ENCODE assay signal across 24 cellular contexts in genomic region chr11:93229876-93230275, GRCh38.
"Had no signal": no experiment of that assay in that cellular context is flagged by ENCODE, and none has a peak within 500 bp of the region (broad histone marks: within the 10 kb centered on the region; RNA-seq: fewer than 3 reads in every experiment).

No MANE protein-coding gene starts in this region.

- H3K27me3 ChIP-seq: gastrocnemius medialis, left lung had no signal

- H3K4me1 ChIP-seq: esophagus squamous epithelium, gastrocnemius medialis, heart right ventricle, left lung, lower lobe of right lung had no signal

- H3K9me3 ChIP-seq: esophagus squamous epithelium, gastrocnemius medialis, heart right ventricle, left lung, lower lobe of right lung had no signal

- DNase-seq: dermis blood vessel endothelial cell; dorsolateral prefrontal cortex; effector CD4-positive, alpha-beta T cell; effector memory CD4-positive, alpha-beta T cell; esophagus squamous epithelium; foreskin fibroblast; foreskin melanocyte; gastrocnemius medialis; glutamatergic neuron; head of caudate nucleus; heart right ventricle; hippocampal formation; left cardiac atrium; left lung; left ventricle myocardium superior; lower lobe of right lung; mesenchymal stem cell; midbrain; naive thymus-derived CD4-positive, alpha-beta T cell had no signal

- H3K27ac ChIP-seq: coronary artery, dorsolateral prefrontal cortex, esophagus squamous epithelium, gastrocnemius medialis, heart right ventricle, left lung, lower lobe of right lung had no signal

- H3K4me3 ChIP-seq: coronary artery, dorsolateral prefrontal cortex, esophagus squamous epithelium, gastrocnemius medialis, heart right ventricle, left lung, lower lobe of right lung had no signal

- H3K36me3 ChIP-seq: esophagus squamous epithelium, gastrocnemius medialis, heart right ventricle, left lung, lower lobe of right lung had no signal

- ATAC-seq: gastrocnemius medialis; heart right ventricle; left cardiac atrium; left ventricle myocardium superior; naive thymus-derived CD4-positive, alpha-beta T cell had no signal

- FAIRE-seq: colon, endothelial cell of umbilical vein, islet of Langerhans, keratinocyte had no signal
